1 cellular context compared by ENCODE assay signal in the genomic region with DNA sequence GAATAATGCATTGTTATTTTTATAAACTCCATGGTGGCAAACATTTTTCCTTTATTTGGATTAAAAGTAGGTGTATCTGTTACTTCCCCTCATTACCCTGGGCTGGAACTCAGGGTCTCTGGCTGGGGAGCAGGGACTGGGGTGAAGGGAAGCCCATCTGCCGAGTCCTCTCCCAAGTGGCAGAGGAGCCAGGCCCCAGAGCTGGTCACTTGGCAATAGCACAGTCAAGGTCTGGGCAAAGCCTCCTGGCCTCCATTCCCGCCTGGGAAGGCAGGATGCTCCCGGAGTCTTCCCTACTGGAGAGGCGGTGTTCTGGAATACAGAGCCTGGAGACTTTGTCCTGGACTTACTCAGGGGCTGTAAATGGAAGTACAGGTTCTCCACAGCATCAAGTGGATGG.
TF ChIP-seq lines count a peak whose summit lies in the region.

No MANE protein-coding gene starts in this region.

TF ChIP-seq in HepG2, 621 proteins besides CTCF, POLR2A, EP300 and RAD21 (continued from another document):
- TF ChIP-seq, protein P1, sequence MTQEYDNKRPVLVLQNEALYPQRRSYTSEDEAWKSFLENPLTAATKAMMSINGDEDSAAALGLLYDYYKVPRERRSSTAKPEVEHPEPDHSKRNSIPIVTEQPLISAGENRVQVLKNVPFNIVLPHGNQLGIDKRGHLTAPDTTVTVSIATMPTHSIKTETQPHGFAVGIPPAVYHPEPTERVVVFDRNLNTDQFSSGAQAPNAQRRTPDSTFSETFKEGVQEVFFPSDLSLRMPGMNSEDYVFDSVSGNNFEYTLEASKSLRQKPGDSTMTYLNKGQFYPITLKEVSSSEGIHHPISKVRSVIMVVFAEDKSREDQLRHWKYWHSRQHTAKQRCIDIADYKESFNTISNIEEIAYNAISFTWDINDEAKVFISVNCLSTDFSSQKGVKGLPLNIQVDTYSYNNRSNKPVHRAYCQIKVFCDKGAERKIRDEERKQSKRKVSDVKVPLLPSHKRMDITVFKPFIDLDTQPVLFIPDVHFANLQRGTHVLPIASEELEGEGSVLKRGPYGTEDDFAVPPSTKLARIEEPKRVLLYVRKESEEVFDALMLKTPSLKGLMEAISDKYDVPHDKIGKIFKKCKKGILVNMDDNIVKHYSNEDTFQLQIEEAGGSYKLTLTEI (CRISPR knock-in tag; conservative IDR thresholded peaks at IDR 0.05), result no peak
- TF ChIP-seq, protein P2, sequence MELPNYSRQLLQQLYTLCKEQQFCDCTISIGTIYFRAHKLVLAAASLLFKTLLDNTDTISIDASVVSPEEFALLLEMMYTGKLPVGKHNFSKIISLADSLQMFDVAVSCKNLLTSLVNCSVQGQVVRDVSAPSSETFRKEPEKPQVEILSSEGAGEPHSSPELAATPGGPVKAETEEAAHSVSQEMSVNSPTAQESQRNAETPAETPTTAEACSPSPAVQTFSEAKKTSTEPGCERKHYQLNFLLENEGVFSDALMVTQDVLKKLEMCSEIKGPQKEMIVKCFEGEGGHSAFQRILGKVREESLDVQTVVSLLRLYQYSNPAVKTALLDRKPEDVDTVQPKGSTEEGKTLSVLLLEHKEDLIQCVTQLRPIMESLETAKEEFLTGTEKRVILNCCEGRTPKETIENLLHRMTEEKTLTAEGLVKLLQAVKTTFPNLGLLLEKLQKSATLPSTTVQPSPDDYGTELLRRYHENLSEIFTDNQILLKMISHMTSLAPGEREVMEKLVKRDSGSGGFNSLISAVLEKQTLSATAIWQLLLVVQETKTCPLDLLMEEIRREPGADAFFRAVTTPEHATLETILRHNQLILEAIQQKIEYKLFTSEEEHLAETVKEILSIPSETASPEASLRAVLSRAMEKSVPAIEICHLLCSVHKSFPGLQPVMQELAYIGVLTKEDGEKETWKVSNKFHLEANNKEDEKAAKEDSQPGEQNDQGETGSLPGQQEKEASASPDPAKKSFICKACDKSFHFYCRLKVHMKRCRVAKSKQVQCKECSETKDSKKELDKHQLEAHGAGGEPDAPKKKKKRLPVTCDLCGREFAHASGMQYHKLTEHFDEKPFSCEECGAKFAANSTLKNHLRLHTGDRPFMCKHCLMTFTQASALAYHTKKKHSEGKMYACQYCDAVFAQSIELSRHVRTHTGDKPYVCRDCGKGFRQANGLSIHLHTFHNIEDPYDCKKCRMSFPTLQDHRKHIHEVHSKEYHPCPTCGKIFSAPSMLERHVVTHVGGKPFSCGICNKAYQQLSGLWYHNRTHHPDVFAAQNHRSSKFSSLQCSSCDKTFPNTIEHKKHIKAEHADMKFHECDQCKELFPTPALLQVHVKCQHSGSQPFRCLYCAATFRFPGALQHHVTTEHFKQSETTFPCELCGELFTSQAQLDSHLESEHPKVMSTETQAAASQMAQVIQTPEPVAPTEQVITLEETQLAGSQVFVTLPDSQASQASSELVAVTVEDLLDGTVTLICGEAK (IDR thresholded peaks at IDR 0.05), result no peak
- TF ChIP-seq, protein P2 (CRISPR knock-in tag; IDR thresholded peaks at IDR 0.05), result no peak
- TF ChIP-seq ZNF331 (CRISPR knock-in tag; IDR thresholded peaks at IDR 0.05), result no peak
- no peak for TF ChIP-seq RBM39 (IDR thresholded peaks at IDR 0.05; ENCODE audit: low read depth, low read length, poor library complexity, severe bottlenecking)
- TF ChIP-seq TCF7L2 (IDR thresholded peaks at IDR 0.05; ENCODE audit: low read depth, low read length), result no peak
